8 cellular contexts compared by ENCODE assay signal in genomic region chr1:211352985-211353515, GRCh38. TPM values are rescaled to one million over a fixed set of nuclear protein-coding genes. Genes with fewer than 3 reads are reported as not detected.
DNase-seq lines count a peak whose midpoint lies in the region; ATAC-seq and TF ChIP-seq lines count a peak whose summit lies in the region.

No MANE protein-coding gene starts in this region.

- H3K4me1 Mint-ChIP-seq in neural progenitor cell, result no peaks in the 10 kb centered on the region

- H3K27ac ChIP-seq in neural progenitor cell, result no peak overlapping the region

- no peaks in the 10 kb centered on the region for H4K20me1 ChIP-seq in neural progenitor cell (ENCODE audit: low read depth)

- DNase-seq in DMS53 treated with DMSO at 0.1 percent for 48 hours (lab: John Stamatoyannopoulos, UW; ENCODE audit: unreplicated experiment) (peak; percentile 65), UCSD-AML1 (lab: John Stamatoyannopoulos, UW; ENCODE audit: unreplicated experiment) (peak; percentile 54), neural progenitor cell (ENCODE audit: low spot score) (peak; percentile 39), NCI-H128 (lab: John Stamatoyannopoulos, UW; ENCODE audit: unreplicated experiment) (no peak), retina (no peak)
- DNase-seq in central memory CD4-positive, alpha-beta T cell, result peak; percentile 49

- no peaks in the 10 kb centered on the region for H3F3A ChIP-seq in neural progenitor cell (ENCODE audit: low read depth)

- H3K9ac ChIP-seq in neural progenitor cell, result no peak overlapping the region

- no peaks in the 10 kb centered on the region for H3K4me1 ChIP-seq in neural progenitor cell

- no peaks in the 10 kb centered on the region for H3K9me3 ChIP-seq in neural progenitor cell (ENCODE audit: low read depth)

- no peak overlapping the region for H3K4me2 ChIP-seq in neural progenitor cell

- H3K27me3 ChIP-seq in neural progenitor cell, result no peaks in the 10 kb centered on the region

- no peak overlapping the region for H2AFZ ChIP-seq in neural progenitor cell (replicated peaks)

- peaks cover 6% of the 10 kb centered on the region for H3K36me3 Mint-ChIP-seq in neural progenitor cell

- H3K36me3 ChIP-seq in neural progenitor cell, result no peaks in the 10 kb centered on the region

- H3K4me3 Mint-ChIP-seq in neural progenitor cell, result no peak overlapping the region

- no peak overlapping the region for H3K4me3 ChIP-seq in neural progenitor cell

- ATAC-seq in GM19467 (IDR thresholded peaks at IDR 0.05; ENCODE audit: unreplicated experiment) (peak; percentile 60), HG03565 (IDR thresholded peaks at IDR 0.05; ENCODE audit: unreplicated experiment) (peak; percentile 89)

- peaks cover 3% of the 10 kb centered on the region for H3K27me3 Mint-ChIP-seq in neural progenitor cell (ENCODE audit: insufficient read depth, low read depth)

- H3K9me3 Mint-ChIP-seq in neural progenitor cell, result peaks cover 18% of the 10 kb centered on the region

- TF ChIP-seq CTCF in neural progenitor cell (IDR thresholded peaks at IDR 0.05), result peak; percentile 73

- no peaks in the 10 kb centered on the region for H3K79me2 ChIP-seq in neural progenitor cell (ENCODE audit: low read depth)

- H3K27ac Mint-ChIP-seq in neural progenitor cell, result no peak overlapping the region

RNA-seq across cellular contexts. Expression of gene TRAF5, which starts 26.4 kb away (rescaled TPM):
- total RNA-seq in neural progenitor cell (ENCODE audit: low replicate concordance), result 28.3 and 36.0 TPM in 2 replicates

Comparison
In these comparisons a context has a peak if more than half of its experiments do, and no peak if none do; other contexts are left out.
1. DNase-seq: peak in DMS53 treated with DMSO at 0.1 percent for 48 hours (single experiment), UCSD-AML1 (single experiment), central memory CD4-positive, alpha-beta T cell (single experiment) and neural progenitor cell (single experiment); none in NCI-H128 (single experiment) and retina (single experiment).